In the genomic region with DNA sequence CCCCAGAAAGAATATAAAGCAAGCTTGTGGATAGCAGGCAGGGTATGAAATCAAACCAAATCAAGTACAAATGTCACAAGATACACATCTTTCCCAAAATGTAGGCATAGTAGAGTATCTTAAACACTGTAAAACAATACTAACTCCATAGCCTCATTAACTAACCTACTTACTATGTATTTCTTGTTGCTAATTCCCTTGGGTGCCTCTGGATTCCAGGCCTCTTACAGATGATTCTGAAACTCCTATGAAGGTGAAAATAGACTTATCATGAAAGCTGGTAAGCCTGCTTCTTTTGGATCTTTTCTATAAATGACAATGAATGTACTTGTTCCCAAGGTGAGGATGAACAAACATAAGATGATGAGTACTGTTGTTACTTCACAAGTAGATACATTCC, we compare ENCODE assay signal across 21 cellular contexts.
DNase-seq lines count a peak whose midpoint lies in the region; ATAC-seq and TF ChIP-seq lines count a peak whose summit lies in the region.
"Had no signal": no experiment of that assay in that cellular context is flagged by ENCODE, and none has a peak within 500 bp of the region (broad histone marks: within the 10 kb centered on the region; RNA-seq: fewer than 3 reads in every experiment).

No MANE protein-coding gene starts in this region.

- no peak overlapping the region for H2AFZ ChIP-seq in GM23248

- in situ Hi-C loops in GM23248 (cut with MboI) = no loop called here
- in situ Hi-C loops in GM13977 (cut with MboI; ENCODE audit: low pct_unique_long_range_greater_than_20kb, low sequenced_read_pairs, unreplicated experiment) = no loop called here

- H3K4me3 ChIP-seq in GM23248 (0 out of 2 replicates have a peak overlapping the region, but pooled peaks have one; percentile 44), RWPE2 (ENCODE audit: severe bottlenecking) (no peak overlapping the region)
- H3K4me3 ChIP-seq: Peyer's patch, right atrium auricular region, vagina had no signal

- H3K36me3 ChIP-seq in GM23248 (ENCODE audit: low read depth) (no peaks in the 10 kb centered on the region), RWPE2 (ENCODE audit: low read depth) (no peaks in the 10 kb centered on the region)
- H3K36me3 ChIP-seq: Peyer's patch, right atrium auricular region, vagina, WERI-Rb-1 had no signal

- no peaks in the 10 kb centered on the region for H3K27me3 ChIP-seq in GM23248 (replicated peaks; ENCODE audit: insufficient read depth)
- H3K27me3 ChIP-seq in RWPE2 (ENCODE audit: insufficient read depth, poor library complexity, severe bottlenecking) = no peaks in the 10 kb centered on the region
- H3K27me3 ChIP-seq: Peyer's patch, right atrium auricular region, vagina had no signal

- peak overlapping the region; percentile 73 for H3K4me2 ChIP-seq in GM23248 (ENCODE audit: unreplicated experiment)

- H3K27ac ChIP-seq in GM23248 (peak overlapping the region; percentile 89), RWPE2 (ENCODE audit: poor library complexity, severe bottlenecking) (peak overlapping the region; percentile 94), epithelial cell of prostate (peak overlapping the region; percentile 82)
- H3K27ac ChIP-seq: Peyer's patch, right atrium auricular region, vagina, WERI-Rb-1 had no signal

- ATAC-seq in RWPE2 (ENCODE audit: low read depth) = no peak
- no peak for ATAC-seq in left lobe of liver
- ATAC-seq: effector memory CD8-positive, alpha-beta T cell had no signal

- H3K9me2 ChIP-seq in GM23248 (ENCODE audit: insufficient read depth) = no peaks in the 10 kb centered on the region

- no peaks in the 10 kb centered on the region for H3K79me2 ChIP-seq in GM23248 (ENCODE audit: insufficient read depth)

- H4K20me1 ChIP-seq in GM23248 (ENCODE audit: insufficient read depth) = no peaks in the 10 kb centered on the region

- H3K9me3 ChIP-seq in GM23248 (ENCODE audit: low read depth) = no peaks in the 10 kb centered on the region
- no peaks in the 10 kb centered on the region for H3K9me3 ChIP-seq in RWPE2 (ENCODE audit: severe bottlenecking)
- H3K9me3 ChIP-seq: Peyer's patch, right atrium auricular region, vagina had no signal

- H3K4me1 ChIP-seq in GM23248 (ENCODE audit: insufficient read depth) = peaks cover 47% of the 10 kb centered on the region
- peaks cover 33% of the 10 kb centered on the region for H3K4me1 ChIP-seq in RWPE2 (ENCODE audit: insufficient read depth, poor library complexity, severe bottlenecking)
- H3K4me1 ChIP-seq: Peyer's patch, vagina had no signal

- H3F3A ChIP-seq in GM23248 (ENCODE audit: insufficient read depth) = peaks cover 45% of the 10 kb centered on the region

- no peak for TF ChIP-seq CTCF in RWPE2 (IDR thresholded peaks at IDR 0.05; ENCODE audit: poor library complexity, severe bottlenecking)
- TF ChIP-seq CTCF in GM13977 (IDR thresholded peaks at IDR 0.05; ENCODE audit: extremely low read depth, insufficient read depth, missing control alignments) = no peak

- DNase-seq in GM23248 (peak; percentile 74), RWPE2 (ENCODE audit: low spot score) (no peak), epithelial cell of prostate (ENCODE audit: low read depth, low spot score) (no peak), myocyte (ENCODE audit: low read depth) (peak; percentile 38), GM13977 (ENCODE audit: low spot score) (no peak), left lobe of liver (ENCODE audit: low spot score) (no peak), NCI-H1092 (lab: John Stamatoyannopoulos, UW) (no peak), AML-193 (lab: John Stamatoyannopoulos, UW) (no peak)
- DNase-seq: activated effector memory CD4-positive, alpha-beta T cell treated with anti-CD3 and anti-CD28 coated beads, Interleukin-2, amount 50 U/mL, for 16 hours; CD4-positive, CD25-positive, alpha-beta regulatory T cell; effector memory CD8-positive, alpha-beta T cell; GF-D8; GOT3; naive B cell; NCI-H1694 treated with DMSO at 0.1 percent for 48 hours; NCI-H748 treated with DMSO at 0.1 percent for 48 hours; occipital lobe; Peyer's patch; WERI-Rb-1 had no signal

- H3K9ac ChIP-seq in GM23248 = peak overlapping the region; percentile 21; the same call in 1 of the 2 replicates

Comparison
In these comparisons a context has a peak if more than half of its experiments do, and no peak if none do; other contexts are left out.
1. DNase-seq: peak in GM23248 (single experiment) and myocyte (single experiment); none in RWPE2 (single experiment), epithelial cell of prostate (single experiment), GM13977 (single experiment), left lobe of liver (single experiment), NCI-H1092 (single experiment) and AML-193 (0 of 2).
2. Peak in every context shown above with its lines, with median percentiles within 50 percentile points of each other: H3K27ac ChIP-seq.